30 cellular contexts compared by ENCODE assay signal in the genomic region with DNA sequence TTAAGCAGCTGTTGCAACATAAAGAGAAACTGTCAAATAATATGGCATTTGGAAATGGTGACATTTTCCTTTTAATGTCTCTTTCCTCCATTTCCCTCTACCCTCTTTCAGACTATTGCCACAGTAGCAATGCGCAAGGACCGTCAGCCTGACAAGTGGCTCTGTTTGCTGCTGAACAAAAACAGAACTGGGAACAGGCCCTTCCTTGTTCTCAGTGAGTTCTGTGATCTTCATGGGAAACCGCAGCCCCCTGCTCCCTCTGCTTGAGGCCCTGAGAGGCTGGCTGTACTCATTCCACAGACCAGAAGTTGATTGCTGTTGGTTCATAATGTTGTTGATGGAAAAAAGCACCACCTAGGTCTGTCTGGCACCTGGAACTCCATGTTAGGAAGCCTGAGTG.
A peak's percentile ranks its signal among the peaks of the same experiment; 100 is the strongest.
DNase-seq lines count a peak whose midpoint lies in the region; ATAC-seq, FAIRE-seq and TF ChIP-seq lines count a peak whose summit lies in the region.
"Had no signal": no experiment of that assay in that cellular context is flagged by ENCODE, and none has a peak within 500 bp of the region (broad histone marks: within the 10 kb centered on the region; RNA-seq: fewer than 3 reads in every experiment).

No MANE protein-coding gene starts in this region.

- BruUV-seq in HepG2 (replicated peaks; lab: Mats Ljungman, UMichigan), result no TSS peak

- no peaks in the 10 kb centered on the region for H3K79me2 ChIP-seq in HepG2 (ENCODE audit: insufficient read depth, low read length)
- H3K79me2 ChIP-seq: hepatocyte had no signal

- ATAC-seq in HepG2 (no peak), HG02610 (IDR thresholded peaks at IDR 0.05; ENCODE audit: unreplicated experiment) (no peak), HG02623 (IDR thresholded peaks at IDR 0.05; ENCODE audit: unreplicated experiment) (no peak)
- ATAC-seq: gastrocnemius medialis, GM23338, left lobe of liver, right lobe of liver had no signal

- H4K20me1 ChIP-seq in HepG2 (ENCODE audit: insufficient read depth, low read length), result no peaks in the 10 kb centered on the region

- 36% methylated on average over 3 of the region's 3 CpGs for WGBS in HepG2 (ENCODE audit: low lambda C conversion rate)

- H3K9me3 ChIP-seq in HepG2 (ENCODE audit: low read length), result no peaks in the 10 kb centered on the region
- H3K9me3 ChIP-seq: BE2C, gastrocnemius medialis, right lobe of liver, SJCRH30, stomach, transverse colon had no signal

- peak; percentile 29 for DNase-seq in RPMI7951 (ENCODE audit: low read depth)
- DNase-seq in dorsolateral prefrontal cortex, result peak in 8 of 10 donors; percentile 46 to 78 (median 68)
- peak in 40 of 49 donors; percentile 17 to 88 (median 56) for DNase-seq in substantia nigra (lab: John Stamatoyannopoulos, UW)
- no peak for DNase-seq in HepG2 (ENCODE audit: low spot score)
- DNase-seq in NCI-H526 (lab: John Stamatoyannopoulos, UW), result no peak
- DNase-seq: ACHN; activated CD4-positive, alpha-beta T cell treated with anti-CD3 and anti-CD28 coated beads for 48 hours; activated gamma-delta T cell; activated naive CD8-positive, alpha-beta T cell treated with anti-CD3 and anti-CD28 coated beads for 36 hours; activated T-cell treated with anti-CD3 and anti-CD28 coated beads, Interleukin-2, amount 50 U/mL, for 1 hour; BE2C; central memory CD4-positive, alpha-beta T cell; gastrocnemius medialis; mesenchymal stem cell; NCI-H1092; NCI-H1694; right lobe of liver; RPMI8226; SJCRH30; stimulated activated CD4-positive, alpha-beta T cell treated with anti-CD3 and anti-CD28 coated beads, Interleukin-2, amount 100 ng/mL, for 48 hours; stomach; transverse colon had no signal

- peak overlapping the region; percentile 19 to 97 (median 84) for H3K27ac ChIP-seq in dorsolateral prefrontal cortex
- peak overlapping the region; percentile 77 for H3K27ac ChIP-seq in layer of hippocampus (ENCODE audit: low read depth, low read length)
- H3K27ac ChIP-seq in substantia nigra (ENCODE audit: low read depth, low read length, poor library complexity, severe bottlenecking), result peak overlapping the region; percentile 75
- no peak overlapping the region for H3K27ac ChIP-seq in HepG2 (ENCODE audit: extremely low read length, insufficient read depth, low read length)
- H3K27ac ChIP-seq: gastrocnemius medialis, hepatocyte, right lobe of liver, SJCRH30, stomach, transverse colon had no signal

- no peak for TF ChIP-seq POLR2A in HepG2 (IDR thresholded peaks at IDR 0.05; ENCODE audit: insufficient read depth in 1 of 2, low read depth in 2 of 2, low read length in 2 of 2)

- H3K9ac ChIP-seq in HepG2 (ENCODE audit: insufficient read depth, low read depth, low read length), result no peak overlapping the region

- no peak for FAIRE-seq in HepG2 (lab: Jason Lieb, UNC)
- FAIRE-seq: astrocyte, GM12892 had no signal

- H3K4me3 ChIP-seq in dorsolateral prefrontal cortex (no peak overlapping the region), HepG2 (replicated peaks in 1 of 3; ENCODE audit: insufficient read depth in 1 of 3, low read depth in 2 of 3, low read length in 3 of 3) (no peak overlapping the region)
- H3K4me3 ChIP-seq: gastrocnemius medialis, GM23338, hepatocyte, right lobe of liver, SJCRH30, stomach, transverse colon had no signal

- TF ChIP-seq EP300 in HepG2 (IDR thresholded peaks at IDR 0.05; ENCODE audit: low read depth in 2 of 2, low read length in 2 of 2) (no peak), HepG2 (CRISPR knock-in tag; IDR thresholded peaks at IDR 0.05; ENCODE audit: borderline replicate concordance) (no peak)

- no peaks in the 10 kb centered on the region for H3K36me3 ChIP-seq in HepG2 (replicated peaks in 1 of 2; ENCODE audit: control insufficient read depth in 1 of 2, insufficient read depth in 2 of 2, low read length in 2 of 2)
- H3K36me3 ChIP-seq: BE2C, gastrocnemius medialis, right lobe of liver, SJCRH30, stomach, transverse colon had no signal

- no peak overlapping the region for H3K4me2 ChIP-seq in HepG2 (ENCODE audit: low read depth, low read length)
- H3K4me2 ChIP-seq: GM23338, hepatocyte had no signal

- H3K27me3 ChIP-seq in dorsolateral prefrontal cortex, result no peaks in the 10 kb centered on the region
- H3K27me3 ChIP-seq in layer of hippocampus (ENCODE audit: control insufficient read depth, insufficient read depth, low read length), result no peaks in the 10 kb centered on the region
- no peaks in the 10 kb centered on the region for H3K27me3 ChIP-seq in HepG2 (ENCODE audit: control insufficient read depth in 1 of 2, insufficient read depth in 2 of 2, low read length in 2 of 2)
- H3K27me3 ChIP-seq: BE2C, gastrocnemius medialis, hepatocyte, right lobe of liver, SJCRH30, stomach, transverse colon had no signal

- H3K4me1 ChIP-seq in HepG2 (ENCODE audit: insufficient read depth, low read length), result no peaks in the 10 kb centered on the region
- H3K4me1 ChIP-seq: BE2C, gastrocnemius medialis, right lobe of liver, SJCRH30, stomach, transverse colon had no signal

- CTCF ChIA-PET in HepG2 (lab: Yijun Ruan, JAX; ENCODE audit: low intra/inter-chr PET ratio, low total read pairs), result no interaction called here

- POLR2A ChIA-PET in HepG2 (lab: Yijun Ruan, JAX), result no interaction called here

- no peak for TF ChIP-seq RAD21 in HepG2 (CRISPR knock-in tag; IDR thresholded peaks at IDR 0.05)

- no peak overlapping the region for H2AFZ ChIP-seq in HepG2 (ENCODE audit: low read length)
- H2AFZ ChIP-seq: GM23338, hepatocyte had no signal

- intact Hi-C loops in dorsolateral prefrontal cortex (cut with DNase I) (no loop called here), HepG2 (cut with micrococcal nuclease; ENCODE audit: unreplicated experiment) (no loop called here)

- TF ChIP-seq CTCF in dorsolateral prefrontal cortex (IDR thresholded peaks at IDR 0.05 in 54 of 56, conservative IDR thresholded peaks at IDR 0.05 in 2 of 56; ENCODE audit: low read depth in 1 of 56, partially characterized antibody in 56 of 56), result peak in 10 of 56 donors; percentile 12 to 42 (median 18)
- no peak for TF ChIP-seq CTCF in HepG2 (CRISPR knock-in tag; IDR thresholded peaks at IDR 0.05)

- in situ Hi-C loops in HepG2 (cut with HindIII; ENCODE audit: extremely low pct_ligation_motif_present, low pct_unique_long_range_greater_than_20kb), result no loop called here

TF ChIP-seq in HepG2, 621 proteins besides CTCF, POLR2A, EP300 and RAD21 (continues in another document):
- TF ChIP-seq POLR2G (IDR thresholded peaks at IDR 0.05; ENCODE audit: low read depth, low read length) (no peak), AKNA (CRISPR knock-in tag; IDR thresholded peaks at IDR 0.05; ENCODE audit: borderline replicate concordance) (no peak), HCFC1 (IDR thresholded peaks at IDR 0.05; ENCODE audit: low read depth, low read length) (no peak), ATF3 (CRISPR knock-in tag; IDR thresholded peaks at IDR 0.05) (no peak), ZNF761 (CRISPR knock-in tag; conservative IDR thresholded peaks at IDR 0.05) (no peak), TEAD3 (CRISPR knock-in tag; optimal IDR thresholded peaks at IDR 0.05; ENCODE audit: borderline replicate concordance) (no peak), ZNF850 (CRISPR knock-in tag; conservative IDR thresholded peaks at IDR 0.05) (no peak)

Comparison
In these comparisons a context has a peak if more than half of its experiments do, and no peak if none do; other contexts are left out.
1. DNase-seq: peak in RPMI7951 (single experiment), dorsolateral prefrontal cortex (8 of 10) and substantia nigra (40 of 49); none in HepG2 (single experiment) and NCI-H526 (0 of 2).